Comparison of ENCODE assay signal across 8 cellular contexts in the genomic region with DNA sequence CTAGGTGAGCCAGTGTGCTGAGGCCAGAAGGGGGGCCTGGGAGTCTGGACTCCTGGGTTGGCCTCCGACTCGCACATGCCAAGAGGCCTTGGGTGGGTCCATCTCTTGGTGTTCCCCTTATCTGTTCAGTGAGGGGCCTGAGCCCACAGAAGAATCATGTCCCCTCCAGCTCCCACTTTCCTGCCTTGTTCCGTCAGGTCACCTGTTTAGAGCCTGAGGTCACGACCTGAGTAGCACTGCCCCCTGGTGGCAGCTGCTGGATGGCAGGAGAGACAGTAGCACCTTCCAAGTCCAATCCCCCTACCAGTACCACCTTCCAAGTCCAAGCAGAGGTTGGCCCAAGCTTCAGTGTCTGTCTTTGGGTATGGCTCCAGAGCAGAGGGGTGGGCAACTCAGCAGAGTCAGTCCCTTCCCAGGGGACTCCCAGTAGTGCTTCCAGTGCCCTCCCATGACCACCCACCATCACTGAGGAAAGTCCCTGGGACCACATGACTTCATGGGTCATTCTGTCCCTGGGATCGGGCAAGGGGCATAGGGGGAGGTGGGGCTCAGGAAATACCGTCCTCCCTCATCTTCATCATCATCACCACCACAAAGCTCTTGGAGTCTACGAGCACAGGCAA.
A peak's percentile ranks its signal among the peaks of the same experiment; 100 is the strongest.
DNase-seq lines count a peak whose midpoint lies in the region; ATAC-seq and TF ChIP-seq lines count a peak whose summit lies in the region.

No MANE protein-coding gene starts in this region.

- peak in 6 of 7 experiments; percentile 21 to 56 (median 36) for DNase-seq in CD8-positive, alpha-beta T cell
- peak; percentile 62 for DNase-seq in OCI-M1 (lab: John Stamatoyannopoulos, UW)
- peak; percentile 50 for DNase-seq in activated naive CD4-positive, alpha-beta T cell treated with Interleukin-2 at 50 U/mL for 16 hours
- no peak for DNase-seq in left lobe of liver (ENCODE audit: low spot score)
- peak; percentile 35 for DNase-seq in stomach

- ATAC-seq in CD8-positive, alpha-beta T cell, result no peak
- peak; percentile 78 for ATAC-seq in GM21447 (IDR thresholded peaks at IDR 0.05; ENCODE audit: unreplicated experiment)
- peak; percentile 70 for ATAC-seq in left lobe of liver
- no peak for ATAC-seq in gastroesophageal sphincter
- ATAC-seq in HG03469 (IDR thresholded peaks at IDR 0.05; ENCODE audit: unreplicated experiment), result no peak

- no peak overlapping the region for H3K4me3 Mint-ChIP-seq in CD8-positive, alpha-beta T cell

- peak; percentile 26 for TF ChIP-seq CTCF in CD8-positive, alpha-beta T cell (IDR thresholded peaks at IDR 0.05)
- TF ChIP-seq CTCF in stomach (IDR thresholded peaks at IDR 0.05) (peak in 2 of 7 experiments; percentile 9 to 12), gastroesophageal sphincter (IDR thresholded peaks at IDR 0.05) (peak in 2 of 4 experiments; percentile 11 to 35)

- H3K4me1 Mint-ChIP-seq in CD8-positive, alpha-beta T cell (ENCODE audit: low read depth), result no peaks in the 10 kb centered on the region

- H3K36me3 Mint-ChIP-seq in CD8-positive, alpha-beta T cell, result no peaks in the 10 kb centered on the region

- H3K36me3 ChIP-seq in CD8-positive, alpha-beta T cell (ENCODE audit: insufficient read depth, low read length), result no peaks in the 10 kb centered on the region
- H3K36me3 ChIP-seq in stomach (no peaks in the 10 kb centered on the region), gastroesophageal sphincter (no peaks in the 10 kb centered on the region)

- H3K9me3 Mint-ChIP-seq in CD8-positive, alpha-beta T cell, result no peaks in the 10 kb centered on the region

- H3K4me3 ChIP-seq in CD8-positive, alpha-beta T cell (ENCODE audit: low read depth, low read length), result no peak overlapping the region
- H3K4me3 ChIP-seq in stomach (no peak overlapping the region), gastroesophageal sphincter (no peak overlapping the region)

- 70 to 87% (median 81%) methylated on average over 7 of the region's 7 CpGs for WGBS in stomach, 5 donors
- 83 to 100% methylated on average over 1 to 2 of the region's 7 CpGs for WGBS in gastroesophageal sphincter (ENCODE audit: low coverage in 1 of 2), 2 donors

- H3K27me3 Mint-ChIP-seq in CD8-positive, alpha-beta T cell (ENCODE audit: low read depth), result peaks cover 19% of the 10 kb centered on the region

- intact Hi-C loops in CD8-positive, alpha-beta T cell (cut with DNase I, micrococcal nuclease), result no loop called here
- intact Hi-C loops in stomach (cut with DNase I; ENCODE audit: low total_unique reads), result no loop called here

- H3K27ac ChIP-seq in CD8-positive, alpha-beta T cell (ENCODE audit: low read depth, low read length), result no peak overlapping the region
- H3K27ac ChIP-seq in stomach, result no peak overlapping the region
- no peak overlapping the region for H3K27ac ChIP-seq in gastroesophageal sphincter

- H3K27me3 ChIP-seq in CD8-positive, alpha-beta T cell (ENCODE audit: insufficient read depth, low read length), result no peaks in the 10 kb centered on the region
- peaks cover 0 to 8% (median 0%) of the 10 kb centered on the region in 3 donors for H3K27me3 ChIP-seq in stomach
- H3K27me3 ChIP-seq in gastroesophageal sphincter, result no peaks in the 10 kb centered on the region

- no peaks in the 10 kb centered on the region for H3K4me1 ChIP-seq in CD8-positive, alpha-beta T cell (ENCODE audit: insufficient read depth, low read length)
- H3K4me1 ChIP-seq in stomach (peaks cover 7 to 17% (median 12%) of the 10 kb centered on the region in 4 donors), gastroesophageal sphincter (peaks cover 0 to 37% (median 14%) of the 10 kb centered on the region in 3 donors)

- TF ChIP-seq EP300 in stomach (IDR thresholded peaks at IDR 0.05), result no peak
- no peak for TF ChIP-seq EP300 in gastroesophageal sphincter (IDR thresholded peaks at IDR 0.05)

- no peak overlapping the region for H3K27ac Mint-ChIP-seq in CD8-positive, alpha-beta T cell

- no peak for TF ChIP-seq POLR2A in stomach (IDR thresholded peaks at IDR 0.05)
- no peak for TF ChIP-seq POLR2A in gastroesophageal sphincter (IDR thresholded peaks at IDR 0.05)

- H3K9me3 ChIP-seq in CD8-positive, alpha-beta T cell (ENCODE audit: low read length), result no peaks in the 10 kb centered on the region
- H3K9me3 ChIP-seq in stomach (no peaks in the 10 kb centered on the region), gastroesophageal sphincter (no peaks in the 10 kb centered on the region)

- POLR2A ChIA-PET in CD8-positive, alpha-beta T cell (lab: Charles Lee), result no interaction called here

- CTCF ChIA-PET in CD8-positive, alpha-beta T cell (lab: Charles Lee), result interaction anchor here (0.7 to 1.1 kb wide), 4 partner anchors 9 to 322 kb away, joined by 3 to 4 read pairs (median 3); no protein-coding TSS in a partner anchor

Comparison
In these comparisons a context has a peak if more than half of its experiments do, and no peak if none do; other contexts are left out.
1. ATAC-seq: peak in GM21447 (single experiment) and left lobe of liver (single experiment); none in CD8-positive, alpha-beta T cell (single experiment), gastroesophageal sphincter (single experiment) and HG03469 (single experiment).